In the genomic region with DNA sequence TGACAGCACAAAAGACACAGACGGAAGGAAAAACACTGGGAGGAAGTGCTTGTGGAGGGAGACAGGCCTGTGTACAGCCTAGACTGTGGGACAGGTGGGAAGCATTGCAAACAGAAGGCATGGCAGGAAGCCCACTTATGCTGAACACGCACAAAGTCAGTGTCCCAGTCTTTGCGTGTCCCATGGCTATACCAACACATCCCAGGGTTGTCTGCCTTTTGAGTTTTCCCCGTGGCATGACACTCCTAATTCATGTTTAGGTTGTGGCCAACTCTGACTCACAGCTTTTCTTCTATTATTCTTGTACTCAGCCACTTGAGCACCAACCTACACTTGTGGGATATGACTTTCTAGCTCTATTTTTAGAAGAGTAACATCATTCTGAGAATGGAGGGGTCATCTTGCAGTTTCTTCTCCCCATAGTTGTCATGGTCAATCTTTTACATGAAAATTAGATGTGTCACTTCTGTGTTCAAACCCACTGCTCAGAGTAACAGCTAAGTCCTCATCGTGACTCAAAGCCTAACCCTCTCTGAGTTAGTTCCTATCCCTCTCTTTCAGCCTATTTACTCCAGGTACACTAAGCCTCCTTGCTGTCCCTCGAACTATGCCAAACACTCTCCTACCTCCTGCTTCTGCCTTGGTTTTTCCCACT, we compare ENCODE assay signal across 10 cellular contexts. TPM values are rescaled to one million over a fixed set of nuclear protein-coding genes. Genes with fewer than 3 reads are reported as not detected.
DNase-seq lines count a peak whose midpoint lies in the region; ATAC-seq, FAIRE-seq and TF ChIP-seq lines count a peak whose summit lies in the region.
"Had no signal": no experiment of that assay in that cellular context is flagged by ENCODE, and none has a peak within 500 bp of the region (broad histone marks: within the 10 kb centered on the region; RNA-seq: fewer than 3 reads in every experiment).

No MANE protein-coding gene starts in this region.

- no peak for TF ChIP-seq EP300 in HepG2 (IDR thresholded peaks at IDR 0.05; ENCODE audit: low read depth in 2 of 2, low read length in 2 of 2)
- no peak for TF ChIP-seq EP300 in HepG2 (CRISPR knock-in tag; IDR thresholded peaks at IDR 0.05; ENCODE audit: borderline replicate concordance)

- 0 out of 4 replicates have a peak, but pooled peaks of 1 of the 2 experiments have one; percentile 7 for TF ChIP-seq POLR2A in HepG2 (IDR thresholded peaks at IDR 0.05; ENCODE audit: insufficient read depth in 1 of 2, low read depth in 2 of 2, low read length in 2 of 2)
- no peak for TF ChIP-seq POLR2A in right lobe of liver (IDR thresholded peaks at IDR 0.05)

- H3K9me2 ChIP-seq in OCI-LY7 (ENCODE audit: insufficient read depth, low read length), result no peaks in the 10 kb centered on the region

- POLR2A ChIA-PET in HepG2 (lab: Yijun Ruan, JAX) (interaction anchor here (0.8 to 14.7 kb wide), 6 partner anchors 5 to 541 kb away, joined by 3 to 1105 read pairs (median 4); a partner anchor contains a TSS), OCI-LY7 (lab: Charles Lee) (no interaction called here)

- DNase-seq in HepG2 (ENCODE audit: low spot score) (no peak), right lobe of liver (no peak), M059J (ENCODE audit: low read depth) (peak; percentile 60), WERI-Rb-1 (no peak), OCI-LY7 (ENCODE audit: low spot score) (no peak)
- peak; percentile 13 for DNase-seq in stimulated activated naive CD8-positive, alpha-beta T cell treated with anti-CD3 and anti-CD28 coated beads, Interleukin-15, Interleukin-2, amounts not matched to agents 100 U/mL and 50 U/mL, for 24 hours
- DNase-seq in NK-92 treated with Interleukin-12 subunit alpha and Interleukin-12 subunit beta, amount 100 ng/mL, for 24 hours (lab: John Stamatoyannopoulos, UW), result no peak

- no peak for TF ChIP-seq CTCF in HepG2 (CRISPR knock-in tag; IDR thresholded peaks at IDR 0.05)
- TF ChIP-seq CTCF in right lobe of liver (IDR thresholded peaks at IDR 0.05), result no peak
- TF ChIP-seq CTCF in WERI-Rb-1 (IDR thresholded peaks at IDR 0.05; ENCODE audit: low read depth, low read length), result no peak
- no peak for TF ChIP-seq CTCF in OCI-LY7 (conservative IDR thresholded peaks at IDR 0.05; ENCODE audit: low read length)

- H3K9ac ChIP-seq in HepG2 (ENCODE audit: insufficient read depth, low read depth, low read length), result no peak overlapping the region

- H2AFZ ChIP-seq in HepG2 (ENCODE audit: low read length), result no peak overlapping the region
- H2AFZ ChIP-seq in OCI-LY7 (ENCODE audit: low read length), result no peak overlapping the region

- H3K79me2 ChIP-seq in HepG2 (ENCODE audit: insufficient read depth, low read length), result no peaks in the 10 kb centered on the region
- no peaks in the 10 kb centered on the region for H3K79me2 ChIP-seq in OCI-LY7 (ENCODE audit: insufficient read depth, low read depth, low read length)

- H3K36me3 ChIP-seq in HepG2 (replicated peaks in 1 of 2; ENCODE audit: control insufficient read depth in 1 of 2, insufficient read depth in 2 of 2, low read length in 2 of 2), result no peaks in the 10 kb centered on the region
- H3K36me3 ChIP-seq in right lobe of liver, result no peaks in the 10 kb centered on the region
- H3K36me3 ChIP-seq in WERI-Rb-1, result no peaks in the 10 kb centered on the region
- no peaks in the 10 kb centered on the region for H3K36me3 ChIP-seq in OCI-LY7 (ENCODE audit: insufficient read depth, low read length)
- H3K36me3 ChIP-seq: gastroesophageal sphincter had no signal

- H3K4me3 ChIP-seq in HepG2 (replicated peaks in 1 of 3; ENCODE audit: insufficient read depth in 1 of 3, low read depth in 2 of 3, low read length in 3 of 3), result no peak overlapping the region
- H3K4me3 ChIP-seq in right lobe of liver, result no peak overlapping the region
- H3K4me3 ChIP-seq in WERI-Rb-1 (ENCODE audit: low read depth, low read length), result no peak overlapping the region
- H3K4me3 ChIP-seq in OCI-LY7 (ENCODE audit: low read depth, low read length, poor library complexity, severe bottlenecking), result no peak overlapping the region
- H3K4me3 ChIP-seq: gastroesophageal sphincter had no signal

- no peak for TF ChIP-seq RAD21 in HepG2 (CRISPR knock-in tag; IDR thresholded peaks at IDR 0.05)

- H3K9me3 ChIP-seq in HepG2 (ENCODE audit: low read length) (no peaks in the 10 kb centered on the region), right lobe of liver (no peaks in the 10 kb centered on the region), WERI-Rb-1 (ENCODE audit: severe bottlenecking) (no peaks in the 10 kb centered on the region), OCI-LY7 (ENCODE audit: low read length) (no peaks in the 10 kb centered on the region)
- H3K9me3 ChIP-seq: gastroesophageal sphincter had no signal

- CTCF ChIA-PET in HepG2 (lab: Yijun Ruan, JAX; ENCODE audit: low intra/inter-chr PET ratio, low total read pairs) (interaction anchor here (1.1 kb wide), 1 partner anchor 26 kb away, joined by 3 read pairs; no protein-coding TSS in a partner anchor), OCI-LY7 (lab: Charles Lee; ENCODE audit: unreplicated experiment) (interaction anchor here (0.5 kb wide), 1 partner anchor 221 kb away, joined by 3 read pairs; no protein-coding TSS in a partner anchor)

- ATAC-seq in HepG2, result no peak
- no peak for ATAC-seq in right lobe of liver
- ATAC-seq in HG02623 (IDR thresholded peaks at IDR 0.05; ENCODE audit: unreplicated experiment), result peak; percentile 77
- ATAC-seq in stimulated activated naive CD8-positive, alpha-beta T cell treated with anti-CD3 and anti-CD28 coated beads, Interleukin-15, Interleukin-2, amounts not matched to agents 100 U/mL and 50 U/mL, for 24 hours, result peak; percentile 90
- ATAC-seq: gastroesophageal sphincter had no signal

- H4K20me1 ChIP-seq in HepG2 (ENCODE audit: insufficient read depth, low read length) (no peaks in the 10 kb centered on the region), OCI-LY7 (ENCODE audit: insufficient read depth, low read length) (no peaks in the 10 kb centered on the region)

- H3K27me3 ChIP-seq in HepG2 (ENCODE audit: control insufficient read depth in 1 of 2, insufficient read depth in 2 of 2, low read length in 2 of 2) (no peaks in the 10 kb centered on the region), right lobe of liver (no peaks in the 10 kb centered on the region), WERI-Rb-1 (ENCODE audit: insufficient read depth, low read depth, severe bottlenecking) (no peaks in the 10 kb centered on the region)

- no TSS peak for BruUV-seq in HepG2 (replicated peaks; lab: Mats Ljungman, UMichigan)
- BruUV-seq in OCI-LY7 (replicated peaks; lab: Mats Ljungman, UMichigan), result no TSS peak

- in situ Hi-C loops in HepG2 (cut with HindIII; ENCODE audit: extremely low pct_ligation_motif_present, low pct_unique_long_range_greater_than_20kb), result no loop called here

- no peak for FAIRE-seq in HepG2 (lab: Jason Lieb, UNC)

- H3K27ac ChIP-seq in HepG2 (ENCODE audit: extremely low read length, insufficient read depth, low read length) (no peak overlapping the region), right lobe of liver (no peak overlapping the region), WERI-Rb-1 (no peak overlapping the region), OCI-LY7 (ENCODE audit: low read depth, low read length, poor library complexity, severe bottlenecking) (no peak overlapping the region)
- H3K27ac ChIP-seq: gastroesophageal sphincter had no signal

- 85% methylated on average over 6 of the region's 6 CpGs for WGBS in HepG2 (ENCODE audit: low lambda C conversion rate)
- WGBS in right lobe of liver (ENCODE audit: insufficient coverage, low coverage, low lambda C conversion rate, missing lambda C conversion rate), result 76% methylated on average over 6 of the region's 6 CpGs

- intact Hi-C loops in HepG2 (cut with micrococcal nuclease; ENCODE audit: unreplicated experiment) (no loop called here), right lobe of liver (cut with DNase I) (no loop called here), OCI-LY7 (cut with micrococcal nuclease; ENCODE audit: unreplicated experiment) (no loop called here)

- H3K4me2 ChIP-seq in HepG2 (ENCODE audit: low read depth, low read length) (no peak overlapping the region), OCI-LY7 (ENCODE audit: low read length) (no peak overlapping the region)

- peaks cover 88% of the 10 kb centered on the region for H3K4me1 ChIP-seq in HepG2 (ENCODE audit: insufficient read depth, low read length)
- H3K4me1 ChIP-seq in right lobe of liver, result peaks cover 0 to 34% (median 16%) of the 10 kb centered on the region in 4 donors
- no peaks in the 10 kb centered on the region for H3K4me1 ChIP-seq in OCI-LY7 (ENCODE audit: insufficient read depth, low read length, poor library complexity, severe bottlenecking)
- H3K4me1 ChIP-seq: gastroesophageal sphincter had no signal

RNA-seq across cellular contexts. Expression of a gene that starts 27.5 kb away (rescaled TPM):
- total RNA-seq in HepG2 (2016; rRNA removed; fragmentation: Illumina TruSeq; extraction: Trizol) (0.14 and 0.22 TPM in 2 replicates), right lobe of liver (under 1 TPM in 3 of 6 experiments, not detected in 3; 0.07 to 0.20 (median 0.19) TPM), OCI-LY7 (2022) (not detected in 2 replicates)
- total RNA-seq in HepG2 (2016; cell fraction: cytosol; rRNA removed; fragmentation: Illumina TruSeq; extraction: Trizol; ENCODE audit: low read depth), result 0.10 TPM in 1 of 2 replicates, not detected in the other
- 0.13 and 0.15 TPM in 2 replicates for total RNA-seq in HepG2 (2016; cell fraction: insoluble cytoplasmic fraction; rRNA removed; fragmentation: Illumina TruSeq; extraction: Trizol)
- 0.10 and 0.22 TPM in 2 replicates for total RNA-seq in HepG2 (2016; cell fraction: membrane; rRNA removed; fragmentation: Illumina TruSeq; extraction: Trizol)
- 0.12 and 0.44 TPM in 2 replicates for total RNA-seq in HepG2 (2016; cell fraction: nucleus; rRNA removed; fragmentation: Illumina TruSeq; extraction: Trizol)
- 0.08 and 0.16 TPM in 2 replicates for polyA plus RNA-seq in HepG2 (2011; rRNA removed)
- polyA plus RNA-seq in HepG2 (2011; cell fraction: cytosol; rRNA removed), result 0.15 and 0.18 TPM in 2 replicates
- 1.1 TPM in 2 replicates for polyA plus RNA-seq in HepG2 (2011; cell fraction: nucleus; rRNA removed)
- polyA plus RNA-seq in HepG2 (2012), result 0.16 and 0.54 TPM in 2 replicates
- polyA plus RNA-seq in HepG2 (2016; cell fraction: cytosol; fragmentation: Illumina TruSeq; extraction: Trizol; ENCODE audit: low read depth), result 0.05 and 0.10 TPM in 2 replicates
- polyA plus RNA-seq in HepG2 (2016; cell fraction: insoluble cytoplasmic fraction; fragmentation: Illumina TruSeq; extraction: Trizol; ENCODE audit: low read depth), result 0.22 and 0.33 TPM in 2 replicates
- polyA plus RNA-seq in HepG2 (2016; cell fraction: membrane; fragmentation: Illumina TruSeq; extraction: Trizol; ENCODE audit: low read depth), result 0.10 and 0.17 TPM in 2 replicates
- polyA plus RNA-seq in HepG2 (2016; cell fraction: nucleus; fragmentation: Illumina TruSeq; extraction: Trizol; ENCODE audit: insufficient read depth, low read depth), result 0.42 and 0.55 TPM in 2 replicates
- 0.18 TPM in 1 of 2 replicates, not detected in the other for polyA minus RNA-seq in HepG2 (2011; rRNA and poly(A)+ RNA removed; ENCODE audit: low replicate concordance)
- 0.35 TPM in 1 of 2 replicates, not detected in the other for polyA minus RNA-seq in HepG2 (2011; cell fraction: cytosol; rRNA and poly(A)+ RNA removed)
- polyA minus RNA-seq in HepG2 (2011; cell fraction: nucleus; rRNA and poly(A)+ RNA removed), result 0.13 and 0.25 TPM in 2 replicates
- 0.10 TPM in 1 of 2 replicates, not detected in the other for total RNA-seq in M059J (2014; rRNA removed; shearing (Covaris generic))
- total RNA-seq in OCI-LY7 (2014; rRNA removed; shearing (Covaris generic)), result not detected in 2 replicates
- polyA plus RNA-seq: BJ had no signal

RNA-seq across cellular contexts. Expression of a gene that starts 30.1 kb away (rescaled TPM):
- 2,867 and 3,021 TPM in 2 replicates for total RNA-seq in HepG2 (2016; rRNA removed; fragmentation: Illumina TruSeq; extraction: Trizol)
- 582 and 659 TPM in 2 replicates for total RNA-seq in HepG2 (2016; cell fraction: cytosol; rRNA removed; fragmentation: Illumina TruSeq; extraction: Trizol; ENCODE audit: low read depth)
- 2,776 and 3,102 TPM in 2 replicates for total RNA-seq in HepG2 (2016; cell fraction: insoluble cytoplasmic fraction; rRNA removed; fragmentation: Illumina TruSeq; extraction: Trizol)
- total RNA-seq in HepG2 (2016; cell fraction: membrane; rRNA removed; fragmentation: Illumina TruSeq; extraction: Trizol), result 925 and 1,194 TPM in 2 replicates
- 2,259 and 2,462 TPM in 2 replicates for total RNA-seq in HepG2 (2016; cell fraction: nucleus; rRNA removed; fragmentation: Illumina TruSeq; extraction: Trizol)
- 1,596 and 1,621 TPM in 2 replicates for polyA plus RNA-seq in HepG2 (2011; rRNA removed)
- polyA plus RNA-seq in HepG2 (2011; cell fraction: cytosol; rRNA removed), result 1,194 and 1,328 TPM in 2 replicates
- polyA plus RNA-seq in HepG2 (2011; cell fraction: nucleus; rRNA removed), result 2,740 and 3,322 TPM in 2 replicates
- polyA plus RNA-seq in HepG2 (2012), result 740 and 1,093 TPM in 2 replicates
- polyA plus RNA-seq in HepG2 (2016; cell fraction: cytosol; fragmentation: Illumina TruSeq; extraction: Trizol; ENCODE audit: low read depth), result 288 and 375 TPM in 2 replicates
- polyA plus RNA-seq in HepG2 (2016; cell fraction: insoluble cytoplasmic fraction; fragmentation: Illumina TruSeq; extraction: Trizol; ENCODE audit: low read depth), result 2,577 and 2,685 TPM in 2 replicates
- 518 and 720 TPM in 2 replicates for polyA plus RNA-seq in HepG2 (2016; cell fraction: membrane; fragmentation: Illumina TruSeq; extraction: Trizol; ENCODE audit: low read depth)
- polyA plus RNA-seq in HepG2 (2016; cell fraction: nucleus; fragmentation: Illumina TruSeq; extraction: Trizol; ENCODE audit: insufficient read depth, low read depth), result 3,957 and 4,035 TPM in 2 replicates
- polyA minus RNA-seq in HepG2 (2011; rRNA and poly(A)+ RNA removed; ENCODE audit: low replicate concordance), result 4.9 and 1,419 TPM in 2 replicates
- polyA minus RNA-seq in HepG2 (2011; cell fraction: cytosol; rRNA and poly(A)+ RNA removed), result 390 and 391 TPM in 2 replicates
- 1,540 and 1,882 TPM in 2 replicates for polyA minus RNA-seq in HepG2 (2011; cell fraction: nucleus; rRNA and poly(A)+ RNA removed)
- 10 to 100 TPM in 1 of 6 experiments, 1 to 10 TPM in 4, under 1 TPM in 1; 0.53 to 12.3 (median 4.2) TPM for total RNA-seq in right lobe of liver
- 11.9 and 16.8 TPM in 2 replicates for total RNA-seq in M059J (2014; rRNA removed; shearing (Covaris generic))
- not detected in 2 replicates for total RNA-seq in OCI-LY7 (2014; rRNA removed; shearing (Covaris generic))
- total RNA-seq in OCI-LY7 (2022), result not detected in 2 replicates

RNA-seq across cellular contexts. Expression of a gene that starts 38.5 kb away (rescaled TPM):
- total RNA-seq in HepG2 (2016; rRNA removed; fragmentation: Illumina TruSeq; extraction: Trizol) (39.4 and 96.9 TPM in 2 replicates), right lobe of liver (10 to 100 TPM; 13.6 to 25.9 (median 23.0) TPM), OCI-LY7 (2022) (209 and 235 TPM in 2 replicates)
- total RNA-seq in HepG2 (2016; cell fraction: cytosol; rRNA removed; fragmentation: Illumina TruSeq; extraction: Trizol; ENCODE audit: low read depth), result 27.1 and 29.2 TPM in 2 replicates
- 43.1 and 100 TPM in 2 replicates for total RNA-seq in HepG2 (2016; cell fraction: insoluble cytoplasmic fraction; rRNA removed; fragmentation: Illumina TruSeq; extraction: Trizol)
- total RNA-seq in HepG2 (2016; cell fraction: membrane; rRNA removed; fragmentation: Illumina TruSeq; extraction: Trizol), result 15.6 and 15.9 TPM in 2 replicates
- 143 and 149 TPM in 2 replicates for total RNA-seq in HepG2 (2016; cell fraction: nucleus; rRNA removed; fragmentation: Illumina TruSeq; extraction: Trizol)
- 611 and 685 TPM in 2 replicates for polyA plus RNA-seq in HepG2 (2011; rRNA removed)
- 118 and 170 TPM in 2 replicates for polyA plus RNA-seq in HepG2 (2011; cell fraction: cytosol; rRNA removed)
- 4,733 and 5,679 TPM in 2 replicates for polyA plus RNA-seq in HepG2 (2011; cell fraction: nucleus; rRNA removed)
- 202 and 318 TPM in 2 replicates for polyA plus RNA-seq in HepG2 (2012)
- 12.6 and 13.8 TPM in 2 replicates for polyA plus RNA-seq in HepG2 (2016; cell fraction: cytosol; fragmentation: Illumina TruSeq; extraction: Trizol; ENCODE audit: low read depth)
- polyA plus RNA-seq in HepG2 (2016; cell fraction: insoluble cytoplasmic fraction; fragmentation: Illumina TruSeq; extraction: Trizol; ENCODE audit: low read depth), result 49.4 and 63.1 TPM in 2 replicates
- 18.9 and 19.4 TPM in 2 replicates for polyA plus RNA-seq in HepG2 (2016; cell fraction: membrane; fragmentation: Illumina TruSeq; extraction: Trizol; ENCODE audit: low read depth)
- polyA plus RNA-seq in HepG2 (2016; cell fraction: nucleus; fragmentation: Illumina TruSeq; extraction: Trizol; ENCODE audit: insufficient read depth, low read depth), result 559 and 594 TPM in 2 replicates
- 166 and 365 TPM in 2 replicates for polyA minus RNA-seq in HepG2 (2011; rRNA and poly(A)+ RNA removed; ENCODE audit: low replicate concordance)
- 55.5 and 58.2 TPM in 2 replicates for polyA minus RNA-seq in HepG2 (2011; cell fraction: cytosol; rRNA and poly(A)+ RNA removed)
- polyA minus RNA-seq in HepG2 (2011; cell fraction: nucleus; rRNA and poly(A)+ RNA removed), result 527 and 596 TPM in 2 replicates
- 14.7 and 21.3 TPM in 2 replicates for total RNA-seq in M059J (2014; rRNA removed; shearing (Covaris generic))
- 110 and 129 TPM in 2 replicates for total RNA-seq in OCI-LY7 (2014; rRNA removed; shearing (Covaris generic))

RNA-seq across cellular contexts. Expression of a gene that starts 50.0 kb away (rescaled TPM):
- total RNA-seq in HepG2 (2016; rRNA removed; fragmentation: Illumina TruSeq; extraction: Trizol) (7.1 and 7.4 TPM in 2 replicates), right lobe of liver (10 to 100 TPM in 4 of 6 experiments, 1 to 10 TPM in 2; 8.2 to 15.0 (median 11.4) TPM), OCI-LY7 (2022) (15.4 and 16.9 TPM in 2 replicates)
- total RNA-seq in HepG2 (2016; cell fraction: cytosol; rRNA removed; fragmentation: Illumina TruSeq; extraction: Trizol; ENCODE audit: low read depth), result 6.0 and 6.1 TPM in 2 replicates
- 7.7 and 8.0 TPM in 2 replicates for total RNA-seq in HepG2 (2016; cell fraction: insoluble cytoplasmic fraction; rRNA removed; fragmentation: Illumina TruSeq; extraction: Trizol)
- total RNA-seq in HepG2 (2016; cell fraction: membrane; rRNA removed; fragmentation: Illumina TruSeq; extraction: Trizol), result 12.8 and 13.3 TPM in 2 replicates
- total RNA-seq in HepG2 (2016; cell fraction: nucleus; rRNA removed; fragmentation: Illumina TruSeq; extraction: Trizol), result 5.8 and 5.9 TPM in 2 replicates
- 8.2 and 8.7 TPM in 2 replicates for polyA plus RNA-seq in HepG2 (2011; rRNA removed)
- 3.6 and 5.0 TPM in 2 replicates for polyA plus RNA-seq in HepG2 (2011; cell fraction: cytosol; rRNA removed)
- 11.3 and 17.7 TPM in 2 replicates for polyA plus RNA-seq in HepG2 (2011; cell fraction: nucleus; rRNA removed)
- 3.9 and 4.2 TPM in 2 replicates for polyA plus RNA-seq in HepG2 (2012)
- 14.5 and 18.4 TPM in 2 replicates for polyA plus RNA-seq in HepG2 (2016; cell fraction: cytosol; fragmentation: Illumina TruSeq; extraction: Trizol; ENCODE audit: low read depth)
- polyA plus RNA-seq in HepG2 (2016; cell fraction: insoluble cytoplasmic fraction; fragmentation: Illumina TruSeq; extraction: Trizol; ENCODE audit: low read depth), result 11.7 and 13.4 TPM in 2 replicates
- polyA plus RNA-seq in HepG2 (2016; cell fraction: membrane; fragmentation: Illumina TruSeq; extraction: Trizol; ENCODE audit: low read depth), result 18.6 and 20.0 TPM in 2 replicates
- 11.0 and 11.3 TPM in 2 replicates for polyA plus RNA-seq in HepG2 (2016; cell fraction: nucleus; fragmentation: Illumina TruSeq; extraction: Trizol; ENCODE audit: insufficient read depth, low read depth)
- polyA minus RNA-seq in HepG2 (2011; rRNA and poly(A)+ RNA removed; ENCODE audit: low replicate concordance), result 10.0 and 22.9 TPM in 2 replicates
- polyA minus RNA-seq in HepG2 (2011; cell fraction: cytosol; rRNA and poly(A)+ RNA removed), result 2.5 and 3.6 TPM in 2 replicates
- 6.8 and 7.2 TPM in 2 replicates for polyA minus RNA-seq in HepG2 (2011; cell fraction: nucleus; rRNA and poly(A)+ RNA removed)
- total RNA-seq in M059J (2014; rRNA removed; shearing (Covaris generic)), result 7.1 and 18.1 TPM in 2 replicates
- total RNA-seq in OCI-LY7 (2014; rRNA removed; shearing (Covaris generic)), result 20.9 and 28.6 TPM in 2 replicates

RNA-seq across cellular contexts. Expression of a gene that starts 54.5 kb away (rescaled TPM):
- total RNA-seq in HepG2 (2016; rRNA removed; fragmentation: Illumina TruSeq; extraction: Trizol), result 0.44 and 0.49 TPM in 2 replicates
- 0.81 and 0.88 TPM in 2 replicates for total RNA-seq in HepG2 (2016; cell fraction: cytosol; rRNA removed; fragmentation: Illumina TruSeq; extraction: Trizol; ENCODE audit: low read depth)
- total RNA-seq in HepG2 (2016; cell fraction: insoluble cytoplasmic fraction; rRNA removed; fragmentation: Illumina TruSeq; extraction: Trizol), result 0.39 and 0.40 TPM in 2 replicates
- 0.49 and 0.62 TPM in 2 replicates for total RNA-seq in HepG2 (2016; cell fraction: membrane; rRNA removed; fragmentation: Illumina TruSeq; extraction: Trizol)
- total RNA-seq in HepG2 (2016; cell fraction: nucleus; rRNA removed; fragmentation: Illumina TruSeq; extraction: Trizol), result 0.78 and 1.1 TPM in 2 replicates
- polyA plus RNA-seq in HepG2 (2011; rRNA removed), result 0.17 and 0.24 TPM in 2 replicates
- 0.04 and 0.22 TPM in 2 replicates for polyA plus RNA-seq in HepG2 (2011; cell fraction: cytosol; rRNA removed)
- polyA plus RNA-seq in HepG2 (2011; cell fraction: nucleus; rRNA removed), result 1.2 and 1.4 TPM in 2 replicates
- 0.92 and 0.93 TPM in 2 replicates for polyA plus RNA-seq in HepG2 (2012)
- polyA plus RNA-seq in HepG2 (2016; cell fraction: cytosol; fragmentation: Illumina TruSeq; extraction: Trizol; ENCODE audit: low read depth), result 0.29 TPM in 2 replicates
- polyA plus RNA-seq in HepG2 (2016; cell fraction: insoluble cytoplasmic fraction; fragmentation: Illumina TruSeq; extraction: Trizol; ENCODE audit: low read depth), result 0.53 and 0.73 TPM in 2 replicates
- polyA plus RNA-seq in HepG2 (2016; cell fraction: membrane; fragmentation: Illumina TruSeq; extraction: Trizol; ENCODE audit: low read depth), result 0.19 and 0.22 TPM in 2 replicates
- 0.79 and 1.2 TPM in 2 replicates for polyA plus RNA-seq in HepG2 (2016; cell fraction: nucleus; fragmentation: Illumina TruSeq; extraction: Trizol; ENCODE audit: insufficient read depth, low read depth)
- 0.21 and 1.7 TPM in 2 replicates for polyA minus RNA-seq in HepG2 (2011; rRNA and poly(A)+ RNA removed; ENCODE audit: low replicate concordance)
- 0.26 and 1.6 TPM in 2 replicates for polyA minus RNA-seq in HepG2 (2011; cell fraction: cytosol; rRNA and poly(A)+ RNA removed)
- 1.7 and 2.2 TPM in 2 replicates for polyA minus RNA-seq in HepG2 (2011; cell fraction: nucleus; rRNA and poly(A)+ RNA removed)
- under 1 TPM; 0.33 to 0.83 (median 0.47) TPM for total RNA-seq in right lobe of liver
- total RNA-seq in M059J (2014; rRNA removed; shearing (Covaris generic)), result 0.05 TPM in 1 of 2 replicates, not detected in the other
- 0.60 and 0.62 TPM in 2 replicates for total RNA-seq in OCI-LY7 (2014; rRNA removed; shearing (Covaris generic))
- total RNA-seq in OCI-LY7 (2022), result 1.2 and 1.8 TPM in 2 replicates

Comparison
In these comparisons a context has a peak if more than half of its experiments do, and no peak if none do; other contexts are left out.
1. RNA of a gene that starts 30.1 kb away (total RNA-seq): 582 to 3,102 TPM in HepG2; 11.9 to 16.8 TPM in M059J, 0.53 to 12.3 TPM in right lobe of liver and not detected in OCI-LY7; every median in the first group is over 10 times any median in the second.
2. ATAC-seq: peak in HG02623 (single experiment) and stimulated activated naive CD8-positive, alpha-beta T cell treated with anti-CD3 and anti-CD28 coated beads, Interleukin-15, Interleukin-2, amounts not matched to agents 100 U/mL and 50 U/mL, for 24 hours (single experiment); none in HepG2 (single experiment) and right lobe of liver (0 of 4).
3. DNase-seq: peak in M059J (single experiment) and stimulated activated naive CD8-positive, alpha-beta T cell treated with anti-CD3 and anti-CD28 coated beads, Interleukin-15, Interleukin-2, amounts not matched to agents 100 U/mL and 50 U/mL, for 24 hours (single experiment); none in HepG2 (single experiment), right lobe of liver (0 of 3), NK-92 treated with Interleukin-12 subunit alpha and Interleukin-12 subunit beta, amount 100 ng/mL, for 24 hours (single experiment), WERI-Rb-1 (single experiment) and OCI-LY7 (single experiment).